In the genomic region with DNA sequence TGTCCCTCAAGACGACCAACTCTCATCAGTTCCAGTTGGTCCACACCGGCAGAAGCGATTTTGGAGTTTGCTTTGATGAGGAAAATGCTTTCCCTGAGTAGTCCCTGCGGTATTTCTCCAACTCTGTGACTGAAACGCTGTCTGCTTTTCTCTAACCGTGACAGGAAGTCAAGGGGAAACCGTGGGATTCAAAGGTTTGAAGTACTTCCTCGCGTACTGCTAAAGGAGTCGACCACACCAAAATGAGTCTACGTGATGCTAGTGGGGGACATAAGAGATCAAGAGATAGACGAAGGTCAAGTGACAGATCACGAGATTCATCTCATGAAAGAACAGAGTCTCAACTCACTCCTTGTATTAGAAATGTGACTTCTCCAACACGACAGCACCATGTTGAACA, we compare ENCODE assay signal across 1 cellular context.
TF ChIP-seq lines count a peak whose summit lies in the region.

No MANE protein-coding gene starts in this region.

TF ChIP-seq in K562, 482 proteins besides CTCF, POLR2A, EP300 and RAD21:
- TF ChIP-seq SRSF1 (IDR thresholded peaks at IDR 0.05; ENCODE audit: low read depth, low read length), result no peak
- no peak for TF ChIP-seq IRF2 (CRISPR knock-in tag; IDR thresholded peaks at IDR 0.05)
- TF ChIP-seq TRIM28 (IDR thresholded peaks at IDR 0.05), result no peak
- TF ChIP-seq HNRNPL (IDR thresholded peaks at IDR 0.05; ENCODE audit: low read depth, low read length), result no peak
- TF ChIP-seq, protein P1, sequence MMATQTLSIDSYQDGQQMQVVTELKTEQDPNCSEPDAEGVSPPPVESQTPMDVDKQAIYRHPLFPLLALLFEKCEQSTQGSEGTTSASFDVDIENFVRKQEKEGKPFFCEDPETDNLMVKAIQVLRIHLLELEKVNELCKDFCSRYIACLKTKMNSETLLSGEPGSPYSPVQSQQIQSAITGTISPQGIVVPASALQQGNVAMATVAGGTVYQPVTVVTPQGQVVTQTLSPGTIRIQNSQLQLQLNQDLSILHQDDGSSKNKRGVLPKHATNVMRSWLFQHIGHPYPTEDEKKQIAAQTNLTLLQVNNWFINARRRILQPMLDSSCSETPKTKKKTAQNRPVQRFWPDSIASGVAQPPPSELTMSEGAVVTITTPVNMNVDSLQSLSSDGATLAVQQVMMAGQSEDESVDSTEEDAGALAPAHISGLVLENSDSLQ (IDR thresholded peaks at IDR 0.05), result no peak
- no peak for TF ChIP-seq RERE (CRISPR knock-in tag; IDR thresholded peaks at IDR 0.05; ENCODE audit: borderline replicate concordance)
- TF ChIP-seq NFXL1 (CRISPR knock-in tag; IDR thresholded peaks at IDR 0.05), result no peak
- TF ChIP-seq, protein P2, sequence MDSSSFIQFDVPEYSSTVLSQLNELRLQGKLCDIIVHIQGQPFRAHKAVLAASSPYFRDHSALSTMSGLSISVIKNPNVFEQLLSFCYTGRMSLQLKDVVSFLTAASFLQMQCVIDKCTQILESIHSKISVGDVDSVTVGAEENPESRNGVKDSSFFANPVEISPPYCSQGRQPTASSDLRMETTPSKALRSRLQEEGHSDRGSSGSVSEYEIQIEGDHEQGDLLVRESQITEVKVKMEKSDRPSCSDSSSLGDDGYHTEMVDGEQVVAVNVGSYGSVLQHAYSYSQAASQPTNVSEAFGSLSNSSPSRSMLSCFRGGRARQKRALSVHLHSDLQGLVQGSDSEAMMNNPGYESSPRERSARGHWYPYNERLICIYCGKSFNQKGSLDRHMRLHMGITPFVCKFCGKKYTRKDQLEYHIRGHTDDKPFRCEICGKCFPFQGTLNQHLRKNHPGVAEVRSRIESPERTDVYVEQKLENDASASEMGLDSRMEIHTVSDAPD (CRISPR knock-in tag; IDR thresholded peaks at IDR 0.05), result no peak
TF ChIP-seq in K562: peak in this region for 0.
